11 cellular contexts compared by ENCODE assay signal in genomic region chr19:7861619-7862412, GRCh38. TPM values are rescaled to one million over a fixed set of nuclear protein-coding genes. Genes with fewer than 3 reads are reported as not detected.
A peak's percentile ranks its signal among the peaks of the same experiment; 100 is the strongest.
DNase-seq lines count a peak whose midpoint lies in the region; TF ChIP-seq lines count a peak whose summit lies in the region.
"Had no signal": no experiment of that assay in that cellular context is flagged by ENCODE, and none has a peak within 500 bp of the region (broad histone marks: within the 10 kb centered on the region; RNA-seq: fewer than 3 reads in every experiment).

No MANE protein-coding gene starts in this region.

- no peaks in the 10 kb centered on the region for H3K36me3 Mint-ChIP-seq in immature natural killer cell

- DNase-seq in activated CD8-positive, alpha-beta memory T cell treated with anti-CD3 and anti-CD28 coated beads for 24 hours: peak; percentile 61
- no peak for DNase-seq in activated CD8-positive, alpha-beta memory T cell treated with anti-CD3 and anti-CD28 coated beads, Interleukin-2, amount 50 U/mL, for 48 hours
- DNase-seq in ascending aorta (ENCODE audit: low spot score in 2 of 2) (no peak), immature natural killer cell (no peak), stomach (no peak), GM20000 (ENCODE audit: low spot score) (no peak), GF-D8 (lab: John Stamatoyannopoulos, UW) (no peak), COLO829 (ENCODE audit: low spot score) (no peak)

- H3K4me3 Mint-ChIP-seq in immature natural killer cell: peak overlapping the region in 4 of 5 donors; percentile 18 to 72 (median 46)

- H3K27me3 Mint-ChIP-seq in immature natural killer cell (ENCODE audit: low read depth in 3 of 3): peaks cover 0 to 11% (median 11%) of the 10 kb centered on the region in 3 donors

- H3K36me3 ChIP-seq in ascending aorta (peaks cover 6 to 22% of the 10 kb centered on the region in 2 donors), stomach (peaks cover 0 to 46% (median 31%) of the 10 kb centered on the region in 4 donors)

- intact Hi-C loops in ascending aorta (cut with DNase I): no loop called here
- intact Hi-C loops in stomach (cut with DNase I; ENCODE audit: low total_unique reads): no loop called here

- H3K9me3 Mint-ChIP-seq in immature natural killer cell: no peaks in the 10 kb centered on the region

- 22 to 54% (median 34%) methylated on average over 24 to 63 of the region's 63 CpGs for WGBS in stomach, 5 donors

- TF ChIP-seq POLR2A in stomach (IDR thresholded peaks at IDR 0.05): no peak

- H3K4me3 ChIP-seq in ascending aorta (peak overlapping the region; percentile 20 to 21), stomach (peak overlapping the region; percentile 23 to 42 (median 34))

- peaks cover 0 to 6% of the 10 kb centered on the region in 2 donors for H3K4me1 Mint-ChIP-seq in immature natural killer cell

- no peak overlapping the region for H3K27ac ChIP-seq in ascending aorta
- H3K27ac ChIP-seq in stomach: no peak overlapping the region

- H3K9me3 ChIP-seq in ascending aorta (no peaks in the 10 kb centered on the region), stomach (no peaks in the 10 kb centered on the region)

- H3K27me3 ChIP-seq in ascending aorta (no peaks in the 10 kb centered on the region), stomach (peaks cover 0 to 96% (median 42%) of the 10 kb centered on the region in 3 donors)

- H3K27ac Mint-ChIP-seq in immature natural killer cell: no peak overlapping the region

- TF ChIP-seq CTCF in ascending aorta (IDR thresholded peaks at IDR 0.05) (no peak), stomach (IDR thresholded peaks at IDR 0.05) (no peak), GM20000 (IDR thresholded peaks at IDR 0.05; ENCODE audit: extremely low read depth, missing control alignments) (no peak)

- no peak for TF ChIP-seq EP300 in stomach (IDR thresholded peaks at IDR 0.05)

- no peaks in the 10 kb centered on the region for H3K4me1 ChIP-seq in ascending aorta
- H3K4me1 ChIP-seq in stomach: peaks cover 17 to 21% (median 19%) of the 10 kb centered on the region in 4 donors

RNA-seq across cellular contexts. Expression of gene PRR36, which starts 12.4 kb away (rescaled TPM):
- not detected for total RNA-seq in ascending aorta
- polyA plus RNA-seq in immature natural killer cell: not detected
- total RNA-seq in stomach: under 1 TPM in 1 of 5 donors, not detected in 4; 0.18 TPM
- polyA plus RNA-seq in stomach: under 1 TPM; 0.45 to 0.61 (median 0.50) TPM
- total RNA-seq: glomerular endothelial cell had no signal

RNA-seq across cellular contexts. Expression of gene LRRC8E, which starts 26.5 kb away (rescaled TPM):
- total RNA-seq in ascending aorta (not detected), stomach (10 to 100 TPM in 1 of 5 donors, 1 to 10 TPM in 2, under 1 TPM in 1, not detected in 1; 0.58 to 12.5 (median 2.5) TPM)
- polyA plus RNA-seq in immature natural killer cell (not detected), stomach (1 to 10 TPM in 2 of 3 donors, under 1 TPM in 1; 0.93 to 2.1 (median 1.7) TPM)
- total RNA-seq: activated CD8-positive, alpha-beta memory T cell treated with anti-CD3 and anti-CD28 coated beads for 36 hours had no signal

RNA-seq across cellular contexts. Expression of gene EVI5L, which starts 31.8 kb away (rescaled TPM):
- 27.7 TPM for total RNA-seq in ascending aorta
- 1 to 10 TPM; 1.6 to 5.1 (median 2.7) TPM for polyA plus RNA-seq in immature natural killer cell
- total RNA-seq in stomach: 10 to 100 TPM in 2 of 5 donors, 1 to 10 TPM in 3; 4.9 to 31.6 (median 9.3) TPM
- polyA plus RNA-seq in stomach: 1 to 10 TPM; 5.1 to 8.2 (median 7.8) TPM

RNA-seq across cellular contexts. Expression of gene MAP2K7, which starts 41.9 kb away (rescaled TPM):
- 37.3 TPM for total RNA-seq in ascending aorta
- polyA plus RNA-seq in immature natural killer cell: 1 to 10 TPM; 2.0 to 4.4 (median 2.7) TPM
- 10 to 100 TPM in 4 of 5 donors, 1 to 10 TPM in 1; 4.1 to 52.2 (median 11.0) TPM for total RNA-seq in stomach
- 10 to 100 TPM; 13.5 to 27.5 (median 15.9) TPM for polyA plus RNA-seq in stomach

RNA-seq across cellular contexts. Expression of gene TGFBR3L, which starts 52.8 kb away (rescaled TPM):
- total RNA-seq in ascending aorta: 7.1 TPM
- under 1 TPM in 1 of 3 donors, not detected in 2; 0.86 TPM for polyA plus RNA-seq in immature natural killer cell
- not detected for total RNA-seq in stomach
- 1 to 10 TPM in 1 of 3 donors, not detected in 2; 1.5 TPM for polyA plus RNA-seq in stomach
- total RNA-seq: sciatic nerve had no signal
